Comparison of ENCODE assay signal across 11 cellular contexts in the genomic region with DNA sequence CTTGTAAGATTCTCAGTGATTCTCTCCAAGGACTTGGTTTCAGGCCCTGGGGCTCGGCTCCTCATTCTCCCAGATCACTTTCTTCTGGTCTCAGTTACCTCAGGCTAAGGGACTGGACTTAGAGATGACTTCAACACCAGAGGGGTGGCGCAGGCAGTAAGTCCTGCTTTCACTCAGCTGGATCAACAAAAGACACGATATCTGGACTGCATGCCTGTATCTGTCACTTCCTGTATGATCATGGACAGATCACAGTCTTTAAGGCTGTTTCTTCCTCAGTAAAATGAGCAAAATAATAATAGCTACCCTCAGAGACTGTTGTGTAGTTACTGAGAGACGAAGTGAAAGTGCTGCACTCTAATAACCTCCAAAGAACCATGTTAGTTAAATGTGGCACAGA. TPM values are rescaled to one million over a fixed set of nuclear protein-coding genes. Genes with fewer than 3 reads are reported as not detected.
DNase-seq lines count a peak whose midpoint lies in the region; ATAC-seq, FAIRE-seq and TF ChIP-seq lines count a peak whose summit lies in the region.
"Had no signal": no experiment of that assay in that cellular context is flagged by ENCODE, and none has a peak within 500 bp of the region (broad histone marks: within the 10 kb centered on the region; RNA-seq: fewer than 3 reads in every experiment).

No MANE protein-coding gene starts in this region.

- DNase-seq in left cardiac atrium (no peak), Right ventricle myocardium superior (no peak), MM.1S (no peak), fibroblast of mammary gland (ENCODE audit: low read depth) (peak; percentile 47), transverse colon (no peak), frontal cortex (ENCODE audit: low spot score in 2 of 2) (no peak), NCI-H187 treated with DMSO at 0.1 percent for 48 hours (lab: John Stamatoyannopoulos, UW) (no peak), upper lobe of left lung (no peak)
- DNase-seq: KBM-7 had no signal

- H3K27me3 ChIP-seq in MM.1S (replicated peaks; ENCODE audit: insufficient read depth, low read length), result no peaks in the 10 kb centered on the region
- H3K27me3 ChIP-seq in transverse colon, result no peaks in the 10 kb centered on the region
- no peaks in the 10 kb centered on the region for H3K27me3 ChIP-seq in upper lobe of left lung
- H3K27me3 ChIP-seq: SJSA1 had no signal

- H2AFZ ChIP-seq in MM.1S (ENCODE audit: low read length), result no peak overlapping the region

- H4K20me1 ChIP-seq in MM.1S (ENCODE audit: insufficient read depth, low read length), result no peaks in the 10 kb centered on the region

- no peaks in the 10 kb centered on the region for H3F3A ChIP-seq in MM.1S (ENCODE audit: insufficient read depth, low read length)

- TF ChIP-seq POLR2A in transverse colon (IDR thresholded peaks at IDR 0.05), result no peak
- TF ChIP-seq POLR2A in upper lobe of left lung (IDR thresholded peaks at IDR 0.05), result no peak

- in situ Hi-C loops in transverse colon (cut with MboI; ENCODE audit: low pct_ligation_motif_present in 1 of 4, low pct_unique_long_range_greater_than_20kb in 1 of 4, low sequenced_read_pairs in 3 of 4), result no loop called here

- no peak for FAIRE-seq in frontal cortex (lab: Jason Lieb, UNC)

- H3K27ac ChIP-seq in MM.1S (ENCODE audit: low read length) (no peak overlapping the region), transverse colon (peak overlapping the region in 3 of 4 donors; percentile 2 to 32 (median 31)), upper lobe of left lung (no peak overlapping the region)
- H3K27ac ChIP-seq: SJSA1 had no signal

- H3K4me1 ChIP-seq in MM.1S (ENCODE audit: low read length) (peaks cover 24% of the 10 kb centered on the region), transverse colon (peaks cover 0 to 15% (median 1%) of the 10 kb centered on the region in 4 donors), upper lobe of left lung (peaks cover 0 to 5% (median 0%) of the 10 kb centered on the region in 4 donors)
- H3K4me1 ChIP-seq: SJSA1 had no signal

- ATAC-seq in left cardiac atrium (peak; percentile 12 to 29), Right ventricle myocardium superior (ENCODE audit: poor library complexity) (no peak), upper lobe of left lung (ENCODE audit: low FRiP score in 2 of 2) (no peak)

- TF ChIP-seq CTCF in MM.1S (IDR thresholded peaks at IDR 0.05; ENCODE audit: low read length) (no peak), fibroblast of mammary gland (conservative IDR thresholded peaks at IDR 0.05; ENCODE audit: control insufficient read depth, insufficient read depth, low read depth, low read length) (no peak), transverse colon (IDR thresholded peaks at IDR 0.05) (no peak), upper lobe of left lung (IDR thresholded peaks at IDR 0.05) (no peak)

- H3K4me3 ChIP-seq in MM.1S (ENCODE audit: low read length) (no peak overlapping the region), fibroblast of mammary gland (ENCODE audit: control insufficient read depth, low read depth, low read length) (no peak overlapping the region), transverse colon (no peak overlapping the region), upper lobe of left lung (no peak overlapping the region)
- H3K4me3 ChIP-seq: SJSA1 had no signal

- no peaks in the 10 kb centered on the region for H3K9me2 ChIP-seq in MM.1S (replicated peaks; ENCODE audit: insufficient read depth, low read length)

- TF ChIP-seq EP300 in transverse colon (IDR thresholded peaks at IDR 0.05; ENCODE audit: low read depth) (no peak), upper lobe of left lung (IDR thresholded peaks at IDR 0.05) (no peak)

- WGBS in transverse colon (ENCODE audit: low coverage in 1 of 2), 2 donors, result 42% methylated on average over 4 of the region's 4 CpGs; no CpG with 5 or more reads in 1 of the 2 donors
- WGBS in upper lobe of left lung, 2 donors, result 25 to 66% methylated on average over 1 to 4 of the region's 4 CpGs

- no peaks in the 10 kb centered on the region for H3K79me2 ChIP-seq in MM.1S (ENCODE audit: low read length)

- no peaks in the 10 kb centered on the region for H3K36me3 ChIP-seq in MM.1S (replicated peaks; ENCODE audit: insufficient read depth, low read length)
- H3K36me3 ChIP-seq in transverse colon, result no peaks in the 10 kb centered on the region
- H3K36me3 ChIP-seq in upper lobe of left lung, result no peaks in the 10 kb centered on the region
- H3K36me3 ChIP-seq: SJSA1 had no signal

- intact Hi-C loops in left cardiac atrium (cut with DNase I) (no loop called here), Right ventricle myocardium superior (cut with DNase I) (no loop called here), transverse colon (cut with DNase I; ENCODE audit: low total_unique reads) (no loop called here)

- peak overlapping the region; percentile 21 for H3K4me2 ChIP-seq in MM.1S (ENCODE audit: low read depth, low read length)

- no peak overlapping the region for H3K9ac ChIP-seq in MM.1S (ENCODE audit: low read length)

- no peaks in the 10 kb centered on the region for H3K9me3 ChIP-seq in MM.1S (replicated peaks; ENCODE audit: insufficient read depth, low read length)
- H3K9me3 ChIP-seq in transverse colon, result no peaks in the 10 kb centered on the region
- H3K9me3 ChIP-seq in upper lobe of left lung, result no peaks in the 10 kb centered on the region
- H3K9me3 ChIP-seq: SJSA1 had no signal

RNA-seq across cellular contexts. Expression of a gene that starts 19.5 kb away (rescaled TPM):
- total RNA-seq in left cardiac atrium, result under 1 TPM; 0.24 to 0.82 TPM
- total RNA-seq in Right ventricle myocardium superior, result 0.22 TPM
- 1 to 10 TPM in 3 of 4 donors, not detected in 1; 1.1 to 3.5 (median 1.3) TPM for total RNA-seq in transverse colon
- total RNA-seq in frontal cortex, result not detected
- 1 to 10 TPM in 2 of 6 donors, under 1 TPM in 3, not detected in 1; 0.76 to 5.2 (median 0.97) TPM for total RNA-seq in upper lobe of left lung
- total RNA-seq: glomerular endothelial cell, SJSA1 had no signal

RNA-seq across cellular contexts. Expression of a gene that starts 59.6 kb away (rescaled TPM):
- 1 to 10 TPM; 1.2 to 1.3 TPM for total RNA-seq in left cardiac atrium
- 2.2 TPM for total RNA-seq in Right ventricle myocardium superior
- total RNA-seq in transverse colon, result 1 to 10 TPM; 1.9 to 3.7 (median 3.0) TPM
- total RNA-seq in frontal cortex, result 2.0 TPM
- 1 to 10 TPM; 1.1 to 7.3 (median 2.9) TPM for total RNA-seq in upper lobe of left lung

Comparison
In these comparisons a context has a peak if more than half of its experiments do, and no peak if none do; other contexts are left out.
1. ATAC-seq: peak in left cardiac atrium (2 of 2); none in Right ventricle myocardium superior (single experiment) and upper lobe of left lung (0 of 2).
2. H3K27ac ChIP-seq: peak in transverse colon (3 of 4); none in MM.1S (single experiment) and upper lobe of left lung (0 of 4).